22 cellular contexts compared by ENCODE assay signal in the genomic region with DNA sequence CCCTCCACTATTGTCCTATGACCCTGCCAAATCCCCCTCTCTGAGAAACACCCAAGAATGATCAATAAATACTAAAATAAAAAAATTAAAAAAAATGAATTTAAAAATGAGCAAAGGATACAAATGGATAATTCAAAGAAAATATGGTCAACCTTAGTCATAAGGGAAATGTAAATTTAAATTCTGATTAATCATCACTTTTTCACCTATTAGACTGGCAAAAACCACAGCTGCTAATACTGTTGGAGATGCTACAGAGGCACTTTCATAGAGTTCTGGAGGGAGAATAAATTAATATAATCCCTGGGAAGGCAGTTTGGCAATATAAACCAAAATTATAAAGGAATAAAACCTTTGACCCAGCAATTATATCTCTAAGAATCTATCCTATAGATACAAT. TPM values are rescaled to one million over a fixed set of nuclear protein-coding genes. Genes with fewer than 3 reads are reported as not detected.
DNase-seq lines count a peak whose midpoint lies in the region; ATAC-seq, FAIRE-seq and TF ChIP-seq lines count a peak whose summit lies in the region.
"Had no signal": no experiment of that assay in that cellular context is flagged by ENCODE, and none has a peak within 500 bp of the region (broad histone marks: within the 10 kb centered on the region; RNA-seq: fewer than 3 reads in every experiment).

No MANE protein-coding gene starts in this region.

- H2AFZ ChIP-seq in HepG2 (ENCODE audit: low read length) (no peak overlapping the region), IMR-90 (replicated peaks; ENCODE audit: low read length, poor library complexity) (no peak overlapping the region)

- POLR2A ChIA-PET in HepG2 (lab: Yijun Ruan, JAX) (interaction anchor here (2.2 kb wide), 1 partner anchor 52 kb away, joined by 4 read pairs; no protein-coding TSS in a partner anchor), IMR-90 (lab: Charles Lee; ENCODE audit: unreplicated experiment) (interaction anchor here (0.5 kb wide), 1 partner anchor 27 kb away, joined by 5 read pairs; no protein-coding TSS in a partner anchor)

- in situ Hi-C loops in HepG2 (cut with HindIII; ENCODE audit: extremely low pct_ligation_motif_present, low pct_unique_long_range_greater_than_20kb), result no loop called here
- in situ Hi-C loops in IMR-90 (cut with MboI; ENCODE audit: low sequenced_read_pairs), result no loop called here

- H4K91ac ChIP-seq in IMR-90 (ENCODE audit: insufficient read depth, low read depth, low read length), result no peak overlapping the region

- no peak overlapping the region for H4K8ac ChIP-seq in IMR-90 (ENCODE audit: low read depth in 2 of 2, low read length in 2 of 2)

- H2AK5ac ChIP-seq in IMR-90 (ENCODE audit: low read depth, low read length), result no peak overlapping the region

- no peak overlapping the region for H3K56ac ChIP-seq in IMR-90 (ENCODE audit: extremely low read depth, insufficient read depth, low read length)

- TF ChIP-seq CTCF in HepG2 (CRISPR knock-in tag; IDR thresholded peaks at IDR 0.05) (no peak), right lobe of liver (IDR thresholded peaks at IDR 0.05) (no peak), IMR-90 (conservative IDR thresholded peaks at IDR 0.05; ENCODE audit: low read depth, low read length) (no peak)

- no peak overlapping the region for H3K23ac ChIP-seq in IMR-90 (ENCODE audit: low read depth, low read length)

- no peak overlapping the region for H3K27ac ChIP-seq in HepG2 (ENCODE audit: extremely low read length, insufficient read depth, low read length)
- no peak overlapping the region for H3K27ac ChIP-seq in right lobe of liver
- no peak overlapping the region for H3K27ac ChIP-seq in IMR-90 (ENCODE audit: insufficient read depth, low read length)
- H3K27ac ChIP-seq: 22Rv1; BLaER1 treated with 17β-estradiol and CSF1 and Interleukin-3, amounts not matched to agents 10 nM and 100 nM; C4-2B had no signal

- H2BK5ac ChIP-seq in IMR-90 (ENCODE audit: low read depth, low read length, poor library complexity, severe bottlenecking), result no peak overlapping the region

- H3K27me3 ChIP-seq in HepG2 (ENCODE audit: control insufficient read depth in 1 of 2, insufficient read depth in 2 of 2, low read length in 2 of 2) (no peaks in the 10 kb centered on the region), right lobe of liver (no peaks in the 10 kb centered on the region), IMR-90 (ENCODE audit: control insufficient read depth, insufficient read depth, low read length) (no peaks in the 10 kb centered on the region)
- H3K27me3 ChIP-seq: BLaER1 treated with 17β-estradiol and CSF1 and Interleukin-3, amounts not matched to agents 10 nM and 100 nM had no signal

- TF ChIP-seq POLR2A in HepG2 (IDR thresholded peaks at IDR 0.05; ENCODE audit: insufficient read depth in 1 of 2, low read depth in 2 of 2, low read length in 2 of 2), result no peak
- TF ChIP-seq POLR2A in right lobe of liver (IDR thresholded peaks at IDR 0.05), result no peak
- no peak for TF ChIP-seq POLR2A in IMR-90 (IDR thresholded peaks at IDR 0.05; ENCODE audit: low read depth, low read length)

- H3K9ac ChIP-seq in HepG2 (ENCODE audit: insufficient read depth, low read depth, low read length) (no peak overlapping the region), IMR-90 (ENCODE audit: low read depth, low read length) (no peak overlapping the region)
- H3K9ac ChIP-seq: BLaER1 treated with 17β-estradiol and CSF1 and Interleukin-3, amounts not matched to agents 10 nM and 100 nM had no signal

- H3K9me3 ChIP-seq in HepG2 (ENCODE audit: low read length), result no peaks in the 10 kb centered on the region
- no peaks in the 10 kb centered on the region for H3K9me3 ChIP-seq in right lobe of liver
- H3K9me3 ChIP-seq in IMR-90 (ENCODE audit: control insufficient read depth, insufficient read depth, low read length), result no peaks in the 10 kb centered on the region
- H3K9me3 ChIP-seq: Caco-2 had no signal

- H2AK9ac ChIP-seq in IMR-90 (replicated peaks; ENCODE audit: low read depth, low read length, poor library complexity), result no peak overlapping the region

- H3K18ac ChIP-seq in IMR-90 (ENCODE audit: low read depth, low read length), result no peak overlapping the region

- H3K4me1 ChIP-seq in HepG2 (ENCODE audit: insufficient read depth, low read length), result peaks cover 8% of the 10 kb centered on the region; the same call in 1 of the 2 replicates
- H3K4me1 ChIP-seq in right lobe of liver, result peaks cover 0 to 5% (median 0%) of the 10 kb centered on the region in 4 donors
- no peaks in the 10 kb centered on the region for H3K4me1 ChIP-seq in IMR-90 (ENCODE audit: control insufficient read depth, insufficient read depth, low read length)
- H3K4me1 ChIP-seq: BLaER1 treated with 17β-estradiol and CSF1 and Interleukin-3, amounts not matched to agents 10 nM and 100 nM; Caco-2 had no signal

- H3K79me2 ChIP-seq in HepG2 (ENCODE audit: insufficient read depth, low read length), result peaks cover 14% of the 10 kb centered on the region

- H3K14ac ChIP-seq in IMR-90 (replicated peaks; ENCODE audit: low read depth, low read length), result no peak overlapping the region

- ATAC-seq in HepG2 (no peak), right lobe of liver (no peak), IMR-90 (ENCODE audit: low read depth) (no peak)
- ATAC-seq: CD8-positive, alpha-beta T cell; GM12878 had no signal

- H3K4ac ChIP-seq in IMR-90 (ENCODE audit: low read depth, low read length), result no peak overlapping the region

- no peak overlapping the region for H2BK120ac ChIP-seq in IMR-90 (ENCODE audit: low read depth, low read length)

- H3K36me3 ChIP-seq in HepG2 (replicated peaks in 1 of 2; ENCODE audit: control insufficient read depth in 1 of 2, insufficient read depth in 2 of 2, low read length in 2 of 2) (no peaks in the 10 kb centered on the region), right lobe of liver (no peaks in the 10 kb centered on the region), IMR-90 (ENCODE audit: control insufficient read depth, insufficient read depth, low read length) (no peaks in the 10 kb centered on the region)

- CTCF ChIA-PET in HepG2 (lab: Yijun Ruan, JAX; ENCODE audit: low intra/inter-chr PET ratio, low total read pairs), result no interaction called here
- CTCF ChIA-PET in IMR-90 (lab: Yijun Ruan, JAX), result interaction anchor here (0.8 kb wide), 1 partner anchor 14 kb away, joined by 3 read pairs; no protein-coding TSS in a partner anchor

- H3K4me3 ChIP-seq in HepG2 (replicated peaks in 1 of 3; ENCODE audit: insufficient read depth in 1 of 3, low read depth in 2 of 3, low read length in 3 of 3) (no peak overlapping the region), right lobe of liver (no peak overlapping the region), IMR-90 (ENCODE audit: insufficient read depth, low read depth, low read length) (no peak overlapping the region)
- H3K4me3 ChIP-seq: BLaER1 treated with 17β-estradiol and CSF1 and Interleukin-3, amounts not matched to agents 10 nM and 100 nM; GM12878 had no signal

- H3K4me2 ChIP-seq in HepG2 (ENCODE audit: low read depth, low read length), result no peak overlapping the region
- H3K4me2 ChIP-seq in IMR-90 (ENCODE audit: low read depth, low read length), result no peak overlapping the region
- H3K4me2 ChIP-seq: BLaER1 treated with 17β-estradiol and CSF1 and Interleukin-3, amounts not matched to agents 10 nM and 100 nM had no signal

- H4K20me1 ChIP-seq in HepG2 (ENCODE audit: insufficient read depth, low read length), result peaks cover 7% of the 10 kb centered on the region
- no peaks in the 10 kb centered on the region for H4K20me1 ChIP-seq in IMR-90 (ENCODE audit: insufficient read depth, low read length)
- H4K20me1 ChIP-seq: BLaER1 treated with 17β-estradiol and CSF1 and Interleukin-3, amounts not matched to agents 10 nM and 100 nM had no signal

- no peaks in the 10 kb centered on the region for H3K9me1 ChIP-seq in IMR-90 (ENCODE audit: insufficient read depth, low read length)

- intact Hi-C loops in HepG2 (cut with micrococcal nuclease; ENCODE audit: unreplicated experiment) (no loop called here), right lobe of liver (cut with DNase I) (no loop called here), IMR-90 (cut with micrococcal nuclease) (no loop called here), posterior vena cava (cut with DNase I) (no loop called here)

- TF ChIP-seq RAD21 in HepG2 (CRISPR knock-in tag; IDR thresholded peaks at IDR 0.05), result no peak
- TF ChIP-seq RAD21 in IMR-90 (IDR thresholded peaks at IDR 0.05; ENCODE audit: low read length), result no peak

- DNase-seq in HepG2 (ENCODE audit: low spot score) (no peak), right lobe of liver (no peak), IMR-90 (no peak), epidermal melanocyte (ENCODE audit: insufficient read length, low spot score) (peak; percentile 9), SK-N-DZ (ENCODE audit: low spot score) (no peak), posterior vena cava (ENCODE audit: low spot score) (no peak), 8988T (no peak)
- DNase-seq: AML-193; Caco-2; Calu3; CD4-positive, alpha-beta T cell; CD8-positive, alpha-beta T cell; DMS79 treated with DMSO at 0.1 percent for 48 hours; GDM1 had no signal

- BruUV-seq in HepG2 (replicated peaks; lab: Mats Ljungman, UMichigan) (no TSS peak), IMR-90 (replicated peaks; lab: Mats Ljungman, UMichigan) (no TSS peak)

- FAIRE-seq in HepG2 (lab: Jason Lieb, UNC), result no peak
- FAIRE-seq: A204.1, D721Med, GM12878, GM12892, GM18507 had no signal

- no peak overlapping the region for H2BK20ac ChIP-seq in IMR-90 (ENCODE audit: low read depth, low read length)

- no peak for TF ChIP-seq EP300 in HepG2 (IDR thresholded peaks at IDR 0.05; ENCODE audit: low read depth in 2 of 2, low read length in 2 of 2)
- no peak for TF ChIP-seq EP300 in HepG2 (CRISPR knock-in tag; IDR thresholded peaks at IDR 0.05; ENCODE audit: borderline replicate concordance)

- H3K79me1 ChIP-seq in IMR-90 (ENCODE audit: low read depth in 1 of 2, low read length in 2 of 2), result peaks cover 0 to 3% of the 10 kb centered on the region in 2 experiments; a peak in 2 of 4 replicates

- dilution Hi-C loops in IMR-90 (cut with HindIII; ENCODE audit: low sequenced_read_pairs, unreplicated experiment), result no loop called here

- H4K5ac ChIP-seq in IMR-90 (ENCODE audit: low read depth, low read length), result no peak overlapping the region

- no peak overlapping the region for H2BK15ac ChIP-seq in IMR-90 (ENCODE audit: low read depth, low read length)

RNA-seq across cellular contexts. Expression of a gene that starts 50.3 kb away (rescaled TPM):
- 37.2 and 67.1 TPM in 2 replicates for total RNA-seq in HepG2 (2016; rRNA removed; fragmentation: Illumina TruSeq; extraction: Trizol)
- total RNA-seq in HepG2 (2016; cell fraction: cytosol; rRNA removed; fragmentation: Illumina TruSeq; extraction: Trizol; ENCODE audit: low read depth), result 13.5 and 14.5 TPM in 2 replicates
- 36.8 and 61.9 TPM in 2 replicates for total RNA-seq in HepG2 (2016; cell fraction: insoluble cytoplasmic fraction; rRNA removed; fragmentation: Illumina TruSeq; extraction: Trizol)
- 13.6 and 15.8 TPM in 2 replicates for total RNA-seq in HepG2 (2016; cell fraction: membrane; rRNA removed; fragmentation: Illumina TruSeq; extraction: Trizol)
- total RNA-seq in HepG2 (2016; cell fraction: nucleus; rRNA removed; fragmentation: Illumina TruSeq; extraction: Trizol), result 75.4 and 80.4 TPM in 2 replicates
- polyA plus RNA-seq in HepG2 (2011; rRNA removed), result 18.5 and 21.0 TPM in 2 replicates
- 20.5 and 24.1 TPM in 2 replicates for polyA plus RNA-seq in HepG2 (2011; cell fraction: cytosol; rRNA removed)
- 14.7 and 16.7 TPM in 2 replicates for polyA plus RNA-seq in HepG2 (2011; cell fraction: nucleus; rRNA removed)
- 22.3 and 23.6 TPM in 2 replicates for polyA plus RNA-seq in HepG2 (2012)
- 0.95 and 1.0 TPM in 2 replicates for polyA plus RNA-seq in HepG2 (2016; cell fraction: cytosol; fragmentation: Illumina TruSeq; extraction: Trizol; ENCODE audit: low read depth)
- 38.5 and 39.8 TPM in 2 replicates for polyA plus RNA-seq in HepG2 (2016; cell fraction: insoluble cytoplasmic fraction; fragmentation: Illumina TruSeq; extraction: Trizol; ENCODE audit: low read depth)
- 3.2 and 4.8 TPM in 2 replicates for polyA plus RNA-seq in HepG2 (2016; cell fraction: membrane; fragmentation: Illumina TruSeq; extraction: Trizol; ENCODE audit: low read depth)
- 21.6 and 21.9 TPM in 2 replicates for polyA plus RNA-seq in HepG2 (2016; cell fraction: nucleus; fragmentation: Illumina TruSeq; extraction: Trizol; ENCODE audit: insufficient read depth, low read depth)
- polyA minus RNA-seq in HepG2 (2011; rRNA and poly(A)+ RNA removed; ENCODE audit: low replicate concordance), result 85.2 TPM in 2 replicates
- polyA minus RNA-seq in HepG2 (2011; cell fraction: cytosol; rRNA and poly(A)+ RNA removed), result 45.2 and 56.0 TPM in 2 replicates
- polyA minus RNA-seq in HepG2 (2011; cell fraction: nucleus; rRNA and poly(A)+ RNA removed), result 224 and 240 TPM in 2 replicates
- 10 to 100 TPM; 18.9 to 48.1 (median 24.5) TPM for total RNA-seq in right lobe of liver
- 48.6 and 51.6 TPM in 2 replicates for total RNA-seq in IMR-90 (2012; rRNA removed)
- polyA plus RNA-seq in IMR-90 (2012; rRNA removed), result 8.5 and 10.2 TPM in 2 replicates
- 5.5 and 5.7 TPM in 2 replicates for polyA plus RNA-seq in IMR-90 (2012; cell fraction: cytosol; rRNA removed)
- 4.7 and 10.7 TPM in 2 replicates for polyA plus RNA-seq in IMR-90 (2012; cell fraction: nucleus; rRNA removed; ENCODE audit: low replicate concordance)
- 50.4 and 52.5 TPM in 2 replicates for polyA plus RNA-seq in SK-N-DZ (2014; cell fraction: cytosol; rRNA removed)
- polyA plus RNA-seq in SK-N-DZ (2014; cell fraction: nucleus; rRNA removed), result 24.1 and 32.3 TPM in 2 replicates
- 10 to 100 TPM; 21.0 to 23.0 TPM for total RNA-seq in posterior vena cava
